Comparison of ENCODE assay signal across 1 cellular context in genomic region chr17:9643611-9644010, GRCh38.
TF ChIP-seq lines count a peak whose summit lies in the region.

No MANE protein-coding gene starts in this region.

TF ChIP-seq in HepG2, 621 proteins besides CTCF, POLR2A, EP300 and RAD21 (continued from another document):
- TF ChIP-seq ERF (CRISPR knock-in tag; IDR thresholded peaks at IDR 0.05) (no peak), ZBTB43 (CRISPR knock-in tag; conservative IDR thresholded peaks at IDR 0.05) (no peak), TP53 (CRISPR knock-in tag; conservative IDR thresholded peaks at IDR 0.05) (no peak), ZSCAN12 (CRISPR knock-in tag; IDR thresholded peaks at IDR 0.05) (no peak), RELA (CRISPR knock-in tag; IDR thresholded peaks at IDR 0.05) (no peak), ZIK1 (CRISPR knock-in tag; IDR thresholded peaks at IDR 0.05; ENCODE audit: borderline replicate concordance, low read depth) (no peak), MEF2D (CRISPR knock-in tag; IDR thresholded peaks at IDR 0.05) (no peak), ZGPAT (CRISPR knock-in tag; IDR thresholded peaks at IDR 0.05) (no peak), ZNF737 (CRISPR knock-in tag; IDR thresholded peaks at IDR 0.05; ENCODE audit: borderline replicate concordance) (no peak), ZNF414 (CRISPR knock-in tag; IDR thresholded peaks at IDR 0.05) (no peak), KDM4B (CRISPR knock-in tag; IDR thresholded peaks at IDR 0.05) (no peak), ZNF674 (CRISPR knock-in tag; IDR thresholded peaks at IDR 0.05; ENCODE audit: low read depth) (no peak), NFE2L2 (IDR thresholded peaks at IDR 0.05; ENCODE audit: low read length) (no peak)
- TF ChIP-seq, protein P1, sequence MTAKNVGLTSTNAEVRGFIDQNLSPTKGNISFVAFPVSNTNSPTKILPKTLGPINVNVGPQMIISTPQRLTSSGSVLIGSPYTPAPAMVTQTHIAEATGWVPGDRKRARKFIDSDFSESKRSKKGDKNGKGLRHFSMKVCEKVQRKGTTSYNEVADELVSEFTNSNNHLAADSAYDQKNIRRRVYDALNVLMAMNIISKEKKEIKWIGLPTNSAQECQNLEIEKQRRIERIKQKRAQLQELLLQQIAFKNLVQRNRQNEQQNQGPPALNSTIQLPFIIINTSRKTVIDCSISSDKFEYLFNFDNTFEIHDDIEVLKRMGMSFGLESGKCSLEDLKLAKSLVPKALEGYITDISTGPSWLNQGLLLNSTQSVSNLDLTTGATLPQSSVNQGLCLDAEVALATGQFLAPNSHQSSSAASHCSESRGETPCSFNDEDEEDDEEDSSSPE (CRISPR knock-in tag; IDR thresholded peaks at IDR 0.05), result no peak
- TF ChIP-seq, protein P2, sequence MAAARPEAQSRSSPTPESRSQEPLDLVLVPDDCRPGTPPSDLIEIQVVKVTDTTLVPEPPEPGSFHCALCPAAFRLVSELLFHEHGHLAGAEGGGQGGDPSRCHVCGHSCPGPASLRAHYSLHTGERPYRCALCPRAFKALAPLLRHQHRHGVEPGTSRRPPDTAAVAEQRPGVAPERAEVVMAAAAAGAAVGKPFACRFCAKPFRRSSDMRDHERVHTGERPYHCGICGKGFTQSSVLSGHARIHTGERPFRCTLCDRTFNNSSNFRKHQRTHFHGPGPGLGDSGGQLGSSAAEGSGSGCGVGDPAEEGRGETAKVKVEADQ (CRISPR knock-in tag; IDR thresholded peaks at IDR 0.05; ENCODE audit: borderline replicate concordance), result no peak
